8 cellular contexts compared by ENCODE assay signal in the genomic region with DNA sequence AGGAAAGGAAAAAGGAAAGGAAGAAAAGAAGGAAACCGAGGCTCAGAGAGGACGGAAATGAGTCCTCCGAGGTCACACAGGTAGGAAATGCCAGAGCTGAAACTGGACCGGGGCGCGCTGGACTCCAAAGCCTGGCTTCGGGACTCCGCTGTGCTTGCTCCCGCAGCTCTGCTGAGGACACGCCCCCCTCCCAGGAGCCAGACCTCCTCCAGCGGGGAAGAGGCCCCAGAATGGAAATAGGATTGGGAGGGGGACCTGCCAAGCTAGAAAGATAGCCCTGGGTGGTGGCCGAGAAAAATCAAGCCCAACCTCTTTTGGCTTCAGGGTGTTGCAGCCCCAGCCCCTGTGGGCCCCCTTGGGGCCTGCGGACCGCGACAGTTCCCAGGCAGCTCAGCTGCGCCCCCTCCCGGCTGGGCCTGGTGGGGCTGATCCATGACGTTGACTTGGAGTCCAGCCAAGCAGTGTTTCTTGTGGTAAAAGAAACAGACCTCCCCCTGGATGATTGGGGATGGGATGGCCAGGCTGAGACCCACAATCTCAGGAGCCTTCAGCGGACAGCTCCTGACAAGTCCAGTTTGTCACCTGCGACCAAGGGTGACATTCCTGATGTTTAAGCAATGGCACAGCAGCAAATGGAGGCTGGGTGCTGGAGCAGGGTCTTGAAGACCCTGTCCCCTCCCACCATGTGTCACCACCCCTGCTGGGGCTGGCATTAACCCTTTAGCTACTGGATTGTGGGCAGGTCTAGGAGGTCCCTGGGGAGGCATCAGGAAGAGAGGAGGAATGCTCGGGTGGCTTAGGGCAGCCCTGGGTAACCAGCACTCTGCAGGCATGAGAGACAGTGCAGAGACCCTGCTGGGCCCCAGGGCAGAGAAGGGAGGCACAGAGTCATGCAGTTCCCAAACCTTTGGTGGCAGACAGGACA. TPM values are rescaled to one million over a fixed set of nuclear protein-coding genes. Genes with fewer than 3 reads are reported as not detected.
DNase-seq lines count a peak whose midpoint lies in the region; ATAC-seq, FAIRE-seq and TF ChIP-seq lines count a peak whose summit lies in the region.

No MANE protein-coding gene starts in this region.

- peak overlapping the region in 1 of 2 experiments; percentile 84 for H3K14ac ChIP-seq in mesenchymal stem cell (ENCODE audit: low read length in 2 of 2)

- WGBS in mesenchymal stem cell = 30% methylated on average over 18 of the region's 21 CpGs

- peak overlapping the region; percentile 98 to 99 for H3K18ac ChIP-seq in mesenchymal stem cell (ENCODE audit: low read depth in 1 of 2, low read length in 2 of 2)

- peaks cover 19% of the 10 kb centered on the region for H3K4me1 ChIP-seq in mesenchymal stem cell (ENCODE audit: control insufficient read depth, insufficient read depth, low read depth, low read length)

- peak overlapping the region; percentile 88 to 100 for H2BK12ac ChIP-seq in mesenchymal stem cell (ENCODE audit: low read length in 2 of 2)

- peak overlapping the region; percentile 85 to 92 for H3K4ac ChIP-seq in mesenchymal stem cell (ENCODE audit: low read depth in 1 of 2, low read length in 2 of 2)

- peak; percentile 94 for TF ChIP-seq CTCF in AG04450 (IDR thresholded peaks at IDR 0.05; ENCODE audit: low read depth, low read length)

- DNase-seq in AG04450 (ENCODE audit: low read depth, low spot score) = no peak
- DNase-seq in GM18507 (ENCODE audit: extremely low spot score, insufficient read length, low read depth) = peak; percentile 54
- DNase-seq in NCI-H345 treated with DMSO at 0.1 percent for 48 hours (lab: John Stamatoyannopoulos, UW; ENCODE audit: unreplicated experiment) = peak; percentile 71
- DNase-seq in activated CD4-positive, alpha-beta T cell treated with anti-CD3 and anti-CD28 coated beads for 48 hours = peak; percentile 80
- DNase-seq in ecto neural progenitor cell (ENCODE audit: low spot score) = peak; percentile 88
- DNase-seq in mesenchymal stem cell = peak; percentile 88
- DNase-seq in stimulated activated naive CD8-positive, alpha-beta T cell treated with anti-CD3 and anti-CD28 coated beads, Interleukin-15, Interleukin-2, amounts not matched to agents 100 U/mL and 50 U/mL, for 24 hours = peak; percentile 75

- no peak overlapping the region for H3K9ac ChIP-seq in mesenchymal stem cell (ENCODE audit: low read length)

- H3K27ac ChIP-seq in AG04450 (ENCODE audit: low read depth, low read length) (peak overlapping the region; percentile 89), mesenchymal stem cell (ENCODE audit: low read length, poor library complexity, severe bottlenecking) (no peak overlapping the region)

- H3K36me3 ChIP-seq in mesenchymal stem cell (ENCODE audit: control insufficient read depth in 1 of 2, insufficient read depth in 2 of 2, low read depth in 1 of 2, low read length in 2 of 2) = peaks cover 0 to 9% of the 10 kb centered on the region in 2 experiments

- peak overlapping the region; percentile 97 for H2BK120ac ChIP-seq in mesenchymal stem cell (ENCODE audit: low read depth, low read length)

- FAIRE-seq in GM18507 (lab: Jason Lieb, UNC) = no peak

- no peak overlapping the region for H2BK5ac ChIP-seq in mesenchymal stem cell (ENCODE audit: low read depth, low read length, poor library complexity, severe bottlenecking)

- peak overlapping the region; percentile 77 for H2AK5ac ChIP-seq in mesenchymal stem cell (ENCODE audit: low read length, severe bottlenecking)

- peaks cover 4% of the 10 kb centered on the region; the same call in 1 of the 2 replicates for H3K9me3 ChIP-seq in AG04450 (ENCODE audit: control insufficient read depth, insufficient read depth, low read length)
- no peaks in the 10 kb centered on the region for H3K9me3 ChIP-seq in mesenchymal stem cell (ENCODE audit: control insufficient read depth, low read length)

- CTCF ChIA-PET in AG04450 (lab: Charles Lee) = interaction anchor here (0.6 to 3.3 kb wide), 26 partner anchors 10 to 155 kb away, joined by 3 to 30 read pairs (median 4); no protein-coding TSS in a partner anchor

- H3K27me3 ChIP-seq in AG04450 (ENCODE audit: control insufficient read depth, insufficient read depth, low read length) (no peaks in the 10 kb centered on the region), mesenchymal stem cell (ENCODE audit: control insufficient read depth in 1 of 2, insufficient read depth in 1 of 2, low read length in 2 of 2) (no peaks in the 10 kb centered on the region)

- H2AFZ ChIP-seq in mesenchymal stem cell (ENCODE audit: low read depth, low read length) = no peak overlapping the region

- ATAC-seq in stimulated activated naive CD8-positive, alpha-beta T cell treated with anti-CD3 and anti-CD28 coated beads, Interleukin-15, Interleukin-2, amounts not matched to agents 100 U/mL and 50 U/mL, for 24 hours = peak; percentile 68
- no peak for ATAC-seq in HG03520 (IDR thresholded peaks at IDR 0.05; ENCODE audit: unreplicated experiment)

- POLR2A ChIA-PET in AG04450 (lab: Yijun Ruan, JAX) = interaction anchor here (0.8 to 2.7 kb wide), 6 partner anchors 9 to 89 kb away, joined by 3 to 8 read pairs (median 6); no protein-coding TSS in a partner anchor

- H3K4me3 ChIP-seq in AG04450 (ENCODE audit: low read depth, low read length) (peak overlapping the region; percentile 31; the same call in 1 of the 2 replicates), mesenchymal stem cell (ENCODE audit: insufficient read depth in 1 of 2, low read depth in 1 of 2, low read length in 2 of 2) (peak overlapping the region in 1 of 2 experiments; percentile 10)

- peaks cover 14% of the 10 kb centered on the region for H3K79me1 ChIP-seq in mesenchymal stem cell (replicated peaks; ENCODE audit: low read length, poor library complexity, severe bottlenecking)

- no peak overlapping the region for H3K4me2 ChIP-seq in mesenchymal stem cell (ENCODE audit: low read length, poor library complexity, severe bottlenecking)

- H4K91ac ChIP-seq in mesenchymal stem cell (ENCODE audit: low read length) = peak overlapping the region; percentile 99

- peak overlapping the region; percentile 96 for H2BK15ac ChIP-seq in mesenchymal stem cell (ENCODE audit: low read depth, poor library complexity, severe bottlenecking)

- peak overlapping the region in 1 of 2 experiments; percentile 84 for H3K23ac ChIP-seq in mesenchymal stem cell (ENCODE audit: low read length in 2 of 2)

- peak overlapping the region; percentile 95 for H4K8ac ChIP-seq in mesenchymal stem cell (ENCODE audit: low read length)

RNA-seq across cellular contexts. Expression of gene RIPOR3, which starts 55.4 kb away (rescaled TPM):
- polyA plus RNA-seq in AG04450 (2011; rRNA removed) = 11.5 and 15.2 TPM in 2 replicates
- polyA minus RNA-seq in AG04450 (2011; rRNA and poly(A)+ RNA removed) = 10.5 and 15.1 TPM in 2 replicates
- 45.9 TPM for polyA plus RNA-seq in mesenchymal stem cell (2013, experiment 1 of 2)
- 43.6 TPM for polyA plus RNA-seq in mesenchymal stem cell (2013, experiment 2 of 2)
